Comparison of ENCODE assay signal across 18 cellular contexts in the genomic region with DNA sequence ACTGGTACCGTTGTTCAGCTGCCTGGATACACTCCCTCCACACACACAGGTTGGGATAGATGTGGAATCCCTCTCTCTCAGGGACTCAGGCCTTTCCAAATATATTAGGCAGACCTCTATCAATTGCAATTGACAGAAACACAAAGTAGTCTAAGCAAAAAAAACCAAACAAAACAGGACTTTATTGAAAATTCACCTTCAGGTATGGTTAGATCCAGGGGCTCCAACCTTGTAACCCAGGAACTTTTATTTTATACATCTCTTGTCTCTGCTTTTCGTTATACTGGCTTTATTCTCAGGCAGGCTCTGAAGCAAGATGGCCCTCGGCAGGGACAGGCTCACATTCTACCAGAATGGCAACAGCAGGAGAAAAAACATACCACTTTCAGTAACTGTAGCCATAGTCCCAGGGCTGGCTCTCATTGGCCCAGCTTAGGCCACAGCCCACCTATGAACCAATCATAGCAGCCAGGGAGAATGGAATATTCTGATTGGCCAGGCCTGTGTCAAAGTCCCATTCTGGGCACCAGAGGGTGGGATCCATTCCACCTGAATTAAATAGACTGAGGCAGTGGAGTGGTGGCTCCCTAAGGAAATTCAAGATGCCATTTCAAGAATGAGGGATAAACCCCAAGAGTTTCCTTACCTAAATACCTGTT. TPM values are rescaled to one million over a fixed set of nuclear protein-coding genes. Genes with fewer than 3 reads are reported as not detected.
"Had no signal": no experiment of that assay in that cellular context is flagged by ENCODE, and none has a peak within 500 bp of the region (broad histone marks: within the 10 kb centered on the region; RNA-seq: fewer than 3 reads in every experiment).

No MANE protein-coding gene starts in this region.

- H3K4me1 Mint-ChIP-seq: mesothelial cell of epicardium had no signal

- H3K4me1 ChIP-seq: ascending aorta, breast epithelium had no signal

- H3K9me3 ChIP-seq: ascending aorta, breast epithelium, psoas muscle, upper lobe of left lung had no signal

- H3K27ac ChIP-seq: ascending aorta, breast epithelium, psoas muscle, upper lobe of left lung, VCaP had no signal

- H3K27me3 Mint-ChIP-seq: activated naive CD4-positive, alpha-beta T cell treated with anti-CD3 and anti-CD28 coated beads, Interleukin-2, amount 10 ng/mL, durations not matched to agents 7 days and 5 days; activated T-cell treated with anti-CD3 and anti-CD28 coated beads, Interleukin-2, amount 50 U/mL, for 24 hours had no signal

- DNase-seq: activated CD4-positive, alpha-beta T cell treated with anti-CD3 and anti-CD28 coated beads, Interleukin-2, amount 50 U/mL, for 48 hours; activated naive CD4-positive, alpha-beta T cell treated with anti-CD3 and anti-CD28 coated beads, Interleukin-2, amount 10 ng/mL, durations not matched to agents 7 days and 5 days; activated T-cell treated with anti-CD3 and anti-CD28 coated beads, Interleukin-2, amount 50 U/mL, for 24 hours; left colon; psoas muscle; small intestine; stimulated activated naive CD8-positive, alpha-beta T cell treated with anti-CD3 and anti-CD28 coated beads, Interleukin-15, Interleukin-2, amounts not matched to agents 100 U/mL and 50 U/mL, for 24 hours; T1000; upper lobe of left lung had no signal

- H3K27me3 ChIP-seq: ascending aorta, breast epithelium, upper lobe of left lung had no signal

- H3K4me3 Mint-ChIP-seq: activated naive CD4-positive, alpha-beta T cell treated with anti-CD3 and anti-CD28 coated beads, Interleukin-2, amount 10 ng/mL, durations not matched to agents 7 days and 5 days; activated T-cell treated with anti-CD3 and anti-CD28 coated beads, Interleukin-2, amount 50 U/mL, for 24 hours; mesothelial cell of epicardium had no signal

- H3K4me3 ChIP-seq: ascending aorta, breast epithelium, lung, psoas muscle, upper lobe of left lung had no signal

- H3K36me3 ChIP-seq: breast epithelium had no signal

- H3K27ac Mint-ChIP-seq: activated naive CD4-positive, alpha-beta T cell treated with anti-CD3 and anti-CD28 coated beads, Interleukin-2, amount 10 ng/mL, durations not matched to agents 7 days and 5 days; activated T-cell treated with anti-CD3 and anti-CD28 coated beads, Interleukin-2, amount 50 U/mL, for 24 hours; mesothelial cell of epicardium had no signal

- ATAC-seq: esophagus mucosa had no signal

- H3K9me3 Mint-ChIP-seq: activated naive CD4-positive, alpha-beta T cell treated with anti-CD3 and anti-CD28 coated beads, Interleukin-2, amount 10 ng/mL, durations not matched to agents 7 days and 5 days; activated T-cell treated with anti-CD3 and anti-CD28 coated beads, Interleukin-2, amount 50 U/mL, for 24 hours; mesothelial cell of epicardium had no signal

RNA-seq across cellular contexts. Expression of gene CEACAM16, which starts 40.8 kb away (rescaled TPM):
- total RNA-seq: ascending aorta, breast epithelium, cerebellum, esophagus mucosa, mesothelial cell of epicardium, omental fat pad, psoas muscle, upper lobe of left lung had no signal
- polyA plus RNA-seq: lung, neural cell, small intestine had no signal

RNA-seq across cellular contexts. Expression of gene IGSF23, which starts 44.8 kb away (rescaled TPM):
- total RNA-seq: ascending aorta, breast epithelium, cerebellum, esophagus mucosa, left colon, lung, mesothelial cell of epicardium, omental fat pad, upper lobe of left lung had no signal
- polyA plus RNA-seq: lung, neural cell had no signal
